9 cellular contexts compared by ENCODE assay signal in genomic region chr2:20584045-20584636, GRCh38.
DNase-seq lines count a peak whose midpoint lies in the region; ATAC-seq, FAIRE-seq and TF ChIP-seq lines count a peak whose summit lies in the region.
"Had no signal": no experiment of that assay in that cellular context is flagged by ENCODE, and none has a peak within 500 bp of the region (broad histone marks: within the 10 kb centered on the region; RNA-seq: fewer than 3 reads in every experiment).

No MANE protein-coding gene starts in this region.

- H3K79me2 ChIP-seq in HepG2 (ENCODE audit: insufficient read depth, low read length) = peaks cover 24% of the 10 kb centered on the region

- ATAC-seq in HepG2 (peak; percentile 58), GM18498 (IDR thresholded peaks at IDR 0.05; ENCODE audit: unreplicated experiment) (no peak)

- 52% methylated on average over 5 of the region's 5 CpGs for WGBS in HepG2 (ENCODE audit: low lambda C conversion rate)
- WGBS in transverse colon (ENCODE audit: low coverage in 1 of 2), 2 donors = 77% methylated on average over 5 of the region's 5 CpGs; no CpG with 5 or more reads in 1 of the 2 donors

- TF ChIP-seq POLR2A in HepG2 (IDR thresholded peaks at IDR 0.05; ENCODE audit: insufficient read depth in 1 of 2, low read depth in 2 of 2, low read length in 2 of 2) = no peak
- TF ChIP-seq POLR2A in transverse colon (IDR thresholded peaks at IDR 0.05) = no peak

- TF ChIP-seq RAD21 in Ishikawa (IDR thresholded peaks at IDR 0.05; ENCODE audit: low read depth) (no peak), HepG2 (CRISPR knock-in tag; IDR thresholded peaks at IDR 0.05) (peak; percentile 59; the same call in 1 of the 2 replicates)

- H3K27me3 ChIP-seq in HepG2 (ENCODE audit: control insufficient read depth in 1 of 2, insufficient read depth in 2 of 2, low read length in 2 of 2) (no peaks in the 10 kb centered on the region), transverse colon (no peaks in the 10 kb centered on the region), WERI-Rb-1 (ENCODE audit: insufficient read depth, low read depth, severe bottlenecking) (no peaks in the 10 kb centered on the region)

- TF ChIP-seq CTCF in HepG2 (CRISPR knock-in tag; IDR thresholded peaks at IDR 0.05) (no peak), transverse colon (IDR thresholded peaks at IDR 0.05) (no peak), WERI-Rb-1 (IDR thresholded peaks at IDR 0.05; ENCODE audit: low read depth, low read length) (no peak)

- BruUV-seq in HepG2 (replicated peaks; lab: Mats Ljungman, UMichigan) = TSS peak; percentile 34

- TF ChIP-seq EP300 in Ishikawa (IDR thresholded peaks at IDR 0.05; ENCODE audit: borderline replicate concordance) (no peak), HepG2 (IDR thresholded peaks at IDR 0.05; ENCODE audit: low read depth in 2 of 2, low read length in 2 of 2) (no peak), HepG2 (CRISPR knock-in tag; IDR thresholded peaks at IDR 0.05; ENCODE audit: borderline replicate concordance) (no peak), transverse colon (IDR thresholded peaks at IDR 0.05; ENCODE audit: low read depth) (no peak)

- H4K20me1 ChIP-seq in HepG2 (ENCODE audit: insufficient read depth, low read length) = no peaks in the 10 kb centered on the region

- no peak for DNase-seq in HepG2 (ENCODE audit: low spot score)
- no peak for DNase-seq in transverse colon
- no peak for DNase-seq in NCI-H1436 treated with DMSO at 0.1 percent for 48 hours (lab: John Stamatoyannopoulos, UW)
- DNase-seq in WERI-Rb-1 = no peak
- DNase-seq in DMS114 treated with DMSO at 0.1 percent for 48 hours (lab: John Stamatoyannopoulos, UW; ENCODE audit: unreplicated experiment) = no peak
- DNase-seq: naive B cell had no signal

- H3K4me2 ChIP-seq in HepG2 (ENCODE audit: low read depth, low read length) = peak overlapping the region; percentile 81

- H3K9ac ChIP-seq in HepG2 (ENCODE audit: insufficient read depth, low read depth, low read length) = peak overlapping the region; percentile 92

- FAIRE-seq in HepG2 (lab: Jason Lieb, UNC) = no peak

- H3K36me3 ChIP-seq in HepG2 (replicated peaks in 1 of 2; ENCODE audit: control insufficient read depth in 1 of 2, insufficient read depth in 2 of 2, low read length in 2 of 2) = peaks cover 0 to 1% of the 10 kb centered on the region in 2 experiments; a peak in 1 of 5 replicates
- H3K36me3 ChIP-seq in transverse colon = no peaks in the 10 kb centered on the region
- H3K36me3 ChIP-seq in WERI-Rb-1 = no peaks in the 10 kb centered on the region

- peak overlapping the region in 1 of 3 experiments; percentile 52; a peak in 2 of 6 replicates for H3K4me3 ChIP-seq in HepG2 (replicated peaks in 1 of 3; ENCODE audit: insufficient read depth in 1 of 3, low read depth in 2 of 3, low read length in 3 of 3)
- no peak overlapping the region for H3K4me3 ChIP-seq in transverse colon
- H3K4me3 ChIP-seq in WERI-Rb-1 (ENCODE audit: low read depth, low read length) = no peak overlapping the region

- POLR2A ChIA-PET in HepG2 (lab: Yijun Ruan, JAX) = interaction anchor here (1.0 to 36.8 kb wide), 25 partner anchors 8 to 145 kb away, joined by 3 to 1537 read pairs (median 14); partner anchors contain the start of gene RHOB

- in situ Hi-C loops in HepG2 (cut with HindIII; ENCODE audit: extremely low pct_ligation_motif_present, low pct_unique_long_range_greater_than_20kb) = no loop called here
- in situ Hi-C loops in transverse colon (cut with MboI; ENCODE audit: low pct_ligation_motif_present in 1 of 4, low pct_unique_long_range_greater_than_20kb in 1 of 4, low sequenced_read_pairs in 3 of 4) = no loop called here

- no peak overlapping the region for H2AFZ ChIP-seq in HepG2 (ENCODE audit: low read length)

- peak overlapping the region; percentile 48 for H3K27ac ChIP-seq in cingulate gyrus (ENCODE audit: low read depth, low read length)
- peak overlapping the region; percentile 97 for H3K27ac ChIP-seq in HepG2 (ENCODE audit: extremely low read length, insufficient read depth, low read length)
- peak overlapping the region; percentile 14 to 76 (median 58) for H3K27ac ChIP-seq in transverse colon
- H3K27ac ChIP-seq in WERI-Rb-1 = no peak overlapping the region

- H3K9me3 ChIP-seq in HepG2 (ENCODE audit: low read length) (peaks cover 5% of the 10 kb centered on the region), transverse colon (no peaks in the 10 kb centered on the region), WERI-Rb-1 (ENCODE audit: severe bottlenecking) (peaks cover 15% of the 10 kb centered on the region)

- CTCF ChIA-PET in HepG2 (lab: Yijun Ruan, JAX; ENCODE audit: low intra/inter-chr PET ratio, low total read pairs) = no interaction called here

- intact Hi-C loops in HepG2 (cut with micrococcal nuclease; ENCODE audit: unreplicated experiment) (loop anchor here (2.0 kb wide), 1 partner anchor 27 kb away; no protein-coding TSS in a partner anchor), transverse colon (cut with DNase I; ENCODE audit: low total_unique reads) (loop anchor here (1.0 kb wide), 1 partner anchor 36 kb away; no protein-coding TSS in a partner anchor)

- H3K4me1 ChIP-seq in HepG2 (ENCODE audit: insufficient read depth, low read length) (peaks cover 100% of the 10 kb centered on the region), transverse colon (peaks cover 10 to 23% (median 13%) of the 10 kb centered on the region in 4 donors)

TF ChIP-seq in Ishikawa, 13 proteins besides CTCF, POLR2A, EP300 and RAD21:
- no peak for TF ChIP-seq TAF1 (IDR thresholded peaks at IDR 0.05; ENCODE audit: low read depth)
- TF ChIP-seq, protein P1, sequence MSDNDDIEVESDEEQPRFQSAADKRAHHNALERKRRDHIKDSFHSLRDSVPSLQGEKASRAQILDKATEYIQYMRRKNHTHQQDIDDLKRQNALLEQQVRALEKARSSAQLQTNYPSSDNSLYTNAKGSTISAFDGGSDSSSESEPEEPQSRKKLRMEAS (IDR thresholded peaks at IDR 0.05) = 0 out of 2 replicates have a peak, but pooled peaks have one; percentile 50
- 0 out of 2 replicates have a peak, but pooled peaks have one; percentile 6 for TF ChIP-seq CEBPB (IDR thresholded peaks at IDR 0.05)
- TF ChIP-seq ZBTB7A (IDR thresholded peaks at IDR 0.05; ENCODE audit: low read depth) = 0 out of 2 replicates have a peak, but pooled peaks have one; percentile 39
- peak; percentile 83; the same call in 1 of the 2 replicates for TF ChIP-seq NFIC (IDR thresholded peaks at IDR 0.05)
- no peak for TF ChIP-seq CREB1 (IDR thresholded peaks at IDR 0.05; ENCODE audit: low read depth)
- TF ChIP-seq FOXM1 (IDR thresholded peaks at IDR 0.05; ENCODE audit: borderline replicate concordance, low read depth) = peak; percentile 80; the same call in 1 of the 2 replicates

TF ChIP-seq in HepG2, 621 proteins besides CTCF, POLR2A, EP300 and RAD21 (continues in another document):
- no peak for TF ChIP-seq ZNF530 (CRISPR knock-in tag; IDR thresholded peaks at IDR 0.05; ENCODE audit: low read depth)
- TF ChIP-seq ZNF615 (CRISPR knock-in tag; IDR thresholded peaks at IDR 0.05; ENCODE audit: borderline replicate concordance) = 0 out of 2 replicates have a peak, but pooled peaks have one; percentile 48
- peak; percentile 75; the same call in 1 of the 2 replicates for TF ChIP-seq ZNF430 (CRISPR knock-in tag; IDR thresholded peaks at IDR 0.05)
- TF ChIP-seq, protein P2, sequence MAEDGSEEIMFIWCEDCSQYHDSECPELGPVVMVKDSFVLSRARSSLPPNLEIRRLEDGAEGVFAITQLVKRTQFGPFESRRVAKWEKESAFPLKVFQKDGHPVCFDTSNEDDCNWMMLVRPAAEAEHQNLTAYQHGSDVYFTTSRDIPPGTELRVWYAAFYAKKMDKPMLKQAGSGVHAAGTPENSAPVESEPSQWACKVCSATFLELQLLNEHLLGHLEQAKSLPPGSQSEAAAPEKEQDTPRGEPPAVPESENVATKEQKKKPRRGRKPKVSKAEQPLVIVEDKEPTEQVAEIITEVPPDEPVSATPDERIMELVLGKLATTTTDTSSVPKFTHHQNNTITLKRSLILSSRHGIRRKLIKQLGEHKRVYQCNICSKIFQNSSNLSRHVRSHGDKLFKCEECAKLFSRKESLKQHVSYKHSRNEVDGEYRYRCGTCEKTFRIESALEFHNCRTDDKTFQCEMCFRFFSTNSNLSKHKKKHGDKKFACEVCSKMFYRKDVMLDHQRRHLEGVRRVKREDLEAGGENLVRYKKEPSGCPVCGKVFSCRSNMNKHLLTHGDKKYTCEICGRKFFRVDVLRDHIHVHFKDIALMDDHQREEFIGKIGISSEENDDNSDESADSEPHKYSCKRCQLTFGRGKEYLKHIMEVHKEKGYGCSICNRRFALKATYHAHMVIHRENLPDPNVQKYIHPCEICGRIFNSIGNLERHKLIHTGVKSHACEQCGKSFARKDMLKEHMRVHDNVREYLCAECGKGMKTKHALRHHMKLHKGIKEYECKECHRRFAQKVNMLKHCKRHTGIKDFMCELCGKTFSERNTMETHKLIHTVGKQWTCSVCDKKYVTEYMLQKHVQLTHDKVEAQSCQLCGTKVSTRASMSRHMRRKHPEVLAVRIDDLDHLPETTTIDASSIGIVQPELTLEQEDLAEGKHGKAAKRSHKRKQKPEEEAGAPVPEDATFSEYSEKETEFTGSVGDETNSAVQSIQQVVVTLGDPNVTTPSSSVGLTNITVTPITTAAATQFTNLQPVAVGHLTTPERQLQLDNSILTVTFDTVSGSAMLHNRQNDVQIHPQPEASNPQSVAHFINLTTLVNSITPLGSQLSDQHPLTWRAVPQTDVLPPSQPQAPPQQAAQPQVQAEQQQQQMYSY (CRISPR knock-in tag; IDR thresholded peaks at IDR 0.05) = peak; percentile 92
- no peak for TF ChIP-seq CREBL2 (CRISPR knock-in tag; IDR thresholded peaks at IDR 0.05; ENCODE audit: borderline replicate concordance)
- TF ChIP-seq ZNF18 (CRISPR knock-in tag; IDR thresholded peaks at IDR 0.05; ENCODE audit: insufficient replicate concordance) = no peak
- TF ChIP-seq ZNF510 (CRISPR knock-in tag; IDR thresholded peaks at IDR 0.05; ENCODE audit: low read depth) = no peak; the same call in 1 of the 2 replicates
- no peak for TF ChIP-seq ZNF446 (CRISPR knock-in tag; IDR thresholded peaks at IDR 0.05)
- peak; percentile 18; the same call in 1 of the 2 replicates for TF ChIP-seq ZNF839 (CRISPR knock-in tag; IDR thresholded peaks at IDR 0.05; ENCODE audit: borderline replicate concordance)
